ENCODE assay signal across 16 cellular contexts in genomic region chr14:44988694-44989093, GRCh38. TPM values are rescaled to one million over a fixed set of nuclear protein-coding genes. Genes with fewer than 3 reads are reported as not detected.
DNase-seq lines count a peak whose midpoint lies in the region; ATAC-seq, FAIRE-seq and TF ChIP-seq lines count a peak whose summit lies in the region.
"Had no signal": no experiment of that assay in that cellular context is flagged by ENCODE, and none has a peak within 500 bp of the region (broad histone marks: within the 10 kb centered on the region; RNA-seq: fewer than 3 reads in every experiment).

No MANE protein-coding gene starts in this region.

- no peak for FAIRE-seq in HTR-8/SVneo (lab: Jason Lieb, UNC)

- 0 out of 3 replicates have a peak, but pooled peaks cover 2% of the 10 kb centered on the region for H3K36me3 Mint-ChIP-seq in GM23338 (ENCODE audit: low read depth)
- H3K36me3 Mint-ChIP-seq in activated CD4-positive, alpha-beta T cell treated with anti-CD3 and anti-CD28 coated beads, Interleukin-2, amount 10 ng/mL, durations not matched to agents 24 days and 14 days (ENCODE audit: low read depth), result peaks cover 4% of the 10 kb centered on the region

- TF ChIP-seq CTCF in GM23338 (conservative IDR thresholded peaks at IDR 0.05; ENCODE audit: low read depth in 2 of 2) (no peak), left ventricle myocardium inferior (IDR thresholded peaks at IDR 0.05; ENCODE audit: borderline replicate concordance) (no peak), sigmoid colon (IDR thresholded peaks at IDR 0.05) (no peak)

- no peak overlapping the region for H3K4me3 ChIP-seq in GM23338
- H3K4me3 ChIP-seq in left ventricle myocardium inferior, result no peak overlapping the region
- no peak overlapping the region for H3K4me3 ChIP-seq in sigmoid colon
- H3K4me3 ChIP-seq: HAP-1, lower lobe of right lung, PC-9 had no signal

- no peaks in the 10 kb centered on the region for H3K9me3 Mint-ChIP-seq in GM23338
- H3K9me3 Mint-ChIP-seq in activated CD4-positive, alpha-beta T cell treated with anti-CD3 and anti-CD28 coated beads, Interleukin-2, amount 10 ng/mL, durations not matched to agents 24 days and 14 days, result no peaks in the 10 kb centered on the region
- H3K9me3 Mint-ChIP-seq: activated naive CD4-positive, alpha-beta T cell treated with anti-CD3 and anti-CD28 coated beads, Interleukin-2, amount 10 ng/mL, durations not matched to agents 7 days and 5 days had no signal

- H3K4me2 ChIP-seq in GM23338, result no peak overlapping the region
- H3K4me2 ChIP-seq: PC-9 had no signal

- H3K27ac ChIP-seq in GM23338 (ENCODE audit: low read depth), result no peak overlapping the region
- H3K27ac ChIP-seq in left ventricle myocardium inferior (replicated peaks), result peak overlapping the region; percentile 76
- no peak overlapping the region for H3K27ac ChIP-seq in sigmoid colon
- H3K27ac ChIP-seq: lower lobe of right lung, PC-9 had no signal

- no peaks in the 10 kb centered on the region; the same call in 2 of the 3 replicates for H3K4me1 Mint-ChIP-seq in GM23338
- no peaks in the 10 kb centered on the region for H3K4me1 Mint-ChIP-seq in activated CD4-positive, alpha-beta T cell treated with anti-CD3 and anti-CD28 coated beads, Interleukin-2, amount 10 ng/mL, durations not matched to agents 24 days and 14 days
- H3K4me1 Mint-ChIP-seq: activated naive CD4-positive, alpha-beta T cell treated with anti-CD3 and anti-CD28 coated beads, Interleukin-2, amount 10 ng/mL, durations not matched to agents 7 days and 5 days had no signal

- H3K9me3 ChIP-seq in left ventricle myocardium inferior (replicated peaks), result no peaks in the 10 kb centered on the region
- H3K9me3 ChIP-seq in sigmoid colon, result no peaks in the 10 kb centered on the region
- H3K9me3 ChIP-seq: HAP-1, lower lobe of right lung had no signal

- H4K20me1 ChIP-seq in GM23338 (replicated peaks; ENCODE audit: insufficient read depth), result peaks cover 9% of the 10 kb centered on the region; the same call in 1 of the 2 replicates

- no peak overlapping the region for H2AFZ ChIP-seq in GM23338
- H2AFZ ChIP-seq: PC-9 had no signal

- 62 to 85% methylated on average over 2 of the region's 2 CpGs for WGBS in sigmoid colon, 2 donors

- H3K27me3 ChIP-seq in GM23338 (ENCODE audit: insufficient read depth) (no peaks in the 10 kb centered on the region), left ventricle myocardium inferior (ENCODE audit: low read depth) (no peaks in the 10 kb centered on the region), sigmoid colon (no peaks in the 10 kb centered on the region)

- no peak for TF ChIP-seq POLR2A in sigmoid colon (IDR thresholded peaks at IDR 0.05)

- H3K79me2 ChIP-seq in GM23338 (replicated peaks; ENCODE audit: insufficient read depth), result peaks cover 18% of the 10 kb centered on the region; the same call in 1 of the 2 replicates

- ATAC-seq in GM23338 (no peak), GM19023 (IDR thresholded peaks at IDR 0.05; ENCODE audit: unreplicated experiment) (no peak)

- H3K4me1 ChIP-seq in GM23338 (ENCODE audit: insufficient read depth) (no peaks in the 10 kb centered on the region), left ventricle myocardium inferior (peaks cover 26% of the 10 kb centered on the region), sigmoid colon (peaks cover 0 to 4% (median 0%) of the 10 kb centered on the region in 4 donors)
- H3K4me1 ChIP-seq: HAP-1 had no signal

- intact Hi-C loops in left ventricle myocardium inferior (cut with micrococcal nuclease), result no loop called here
- intact Hi-C loops in sigmoid colon (cut with DNase I), result no loop called here
- intact Hi-C loops in activated CD4-positive, alpha-beta T cell treated with anti-CD3 and anti-CD28 coated beads, Interleukin-2, amount 10 ng/mL, durations not matched to agents 24 days and 14 days (cut with micrococcal nuclease), result no loop called here

- no peaks in the 10 kb centered on the region for H3F3A ChIP-seq in GM23338 (replicated peaks; ENCODE audit: low read depth)

- 0 out of 2 replicates have a peak overlapping the region, but pooled peaks have one; percentile 59 for H3K27ac Mint-ChIP-seq in GM23338
- no peak overlapping the region for H3K27ac Mint-ChIP-seq in activated CD4-positive, alpha-beta T cell treated with anti-CD3 and anti-CD28 coated beads, Interleukin-2, amount 10 ng/mL, durations not matched to agents 24 days and 14 days
- H3K27ac Mint-ChIP-seq: activated naive CD4-positive, alpha-beta T cell treated with anti-CD3 and anti-CD28 coated beads, Interleukin-2, amount 10 ng/mL, durations not matched to agents 7 days and 5 days; B cell; IgD-negative memory B cell had no signal

- DNase-seq in GM23338 (ENCODE audit: low spot score), result no peak
- peak; percentile 93 for DNase-seq in NCI-H82 (lab: John Stamatoyannopoulos, UW)
- peak; percentile 43 for DNase-seq in left ventricle myocardium inferior
- DNase-seq in sigmoid colon, result peak; percentile 73
- DNase-seq in HTR-8/SVneo (ENCODE audit: insufficient read length, low spot score), result no peak
- DNase-seq in activated CD4-positive, alpha-beta T cell treated with anti-CD3 and anti-CD28 coated beads, Interleukin-2, amount 10 ng/mL, durations not matched to agents 24 days and 14 days, result no peak
- DNase-seq: activated naive CD4-positive, alpha-beta T cell treated with anti-CD3 and anti-CD28 coated beads, Interleukin-2, amount 10 ng/mL, durations not matched to agents 7 days and 5 days; DMS53; lower lobe of right lung; NCI-H1092; PC-9; SW 1271 had no signal

- no peak for TF ChIP-seq EP300 in sigmoid colon (IDR thresholded peaks at IDR 0.05)

- H3K36me3 ChIP-seq in GM23338 (ENCODE audit: insufficient read depth), result no peaks in the 10 kb centered on the region
- no peaks in the 10 kb centered on the region for H3K36me3 ChIP-seq in left ventricle myocardium inferior
- no peaks in the 10 kb centered on the region for H3K36me3 ChIP-seq in sigmoid colon
- H3K36me3 ChIP-seq: HAP-1, lower lobe of right lung had no signal

- no peaks in the 10 kb centered on the region for H3K27me3 Mint-ChIP-seq in GM23338 (ENCODE audit: insufficient read depth, low read depth, poor library complexity)
- H3K27me3 Mint-ChIP-seq in activated CD4-positive, alpha-beta T cell treated with anti-CD3 and anti-CD28 coated beads, Interleukin-2, amount 10 ng/mL, durations not matched to agents 24 days and 14 days, result no peaks in the 10 kb centered on the region
- H3K27me3 Mint-ChIP-seq: activated naive CD4-positive, alpha-beta T cell treated with anti-CD3 and anti-CD28 coated beads, Interleukin-2, amount 10 ng/mL, durations not matched to agents 7 days and 5 days; B cell; IgD-negative memory B cell had no signal

- H3K9me2 ChIP-seq in GM23338 (ENCODE audit: insufficient read depth), result no peaks in the 10 kb centered on the region

- no peak overlapping the region for H3K4me3 Mint-ChIP-seq in GM23338
- no peak overlapping the region for H3K4me3 Mint-ChIP-seq in activated CD4-positive, alpha-beta T cell treated with anti-CD3 and anti-CD28 coated beads, Interleukin-2, amount 10 ng/mL, durations not matched to agents 24 days and 14 days
- H3K4me3 Mint-ChIP-seq: activated naive CD4-positive, alpha-beta T cell treated with anti-CD3 and anti-CD28 coated beads, Interleukin-2, amount 10 ng/mL, durations not matched to agents 7 days and 5 days; B cell had no signal

TF ChIP-seq in GM23338, 12 proteins besides CTCF, POLR2A, EP300 and RAD21 (continues in another document):
- TF ChIP-seq NANOG (IDR thresholded peaks at IDR 0.05; ENCODE audit: borderline replicate concordance), result no peak
- no peak for TF ChIP-seq REST (IDR thresholded peaks at IDR 0.05; ENCODE audit: unreplicated experiment)
- no peak for TF ChIP-seq CREB1 (CRISPR knock-in tag; IDR thresholded peaks at IDR 0.05; ENCODE audit: low read depth)
- no peak for TF ChIP-seq EZH2phosphoT487 (IDR thresholded peaks at IDR 0.05; ENCODE audit: unreplicated experiment)

RNA-seq across cellular contexts. Expression of gene TOGARAM1, which starts 26.7 kb away (rescaled TPM):
- total RNA-seq in GM23338 (2014; rRNA removed; shearing (Covaris generic)), result 9.8 and 10.8 TPM in 2 replicates
- polyA plus RNA-seq in GM23338 (2016; fragmentation: Nextera tagmentation; extraction: Ambion mirVana) (5.8 and 9.6 TPM in 2 replicates), sigmoid colon (1 to 10 TPM; 2.8 to 4.9 (median 3.0) TPM)
- total RNA-seq in left ventricle myocardium inferior (21.6 TPM), sigmoid colon (10 to 100 TPM; 14.3 to 27.1 (median 19.8) TPM)
- 7.6 and 7.9 TPM in 2 replicates for total RNA-seq in activated CD4-positive, alpha-beta T cell treated with anti-CD3 and anti-CD28 coated beads, Interleukin-2, amount 10 ng/mL, durations not matched to agents 24 days and 14 days

RNA-seq across cellular contexts. Expression of gene KLHL28, which starts 26.9 kb away (rescaled TPM):
- 9.9 and 10.6 TPM in 2 replicates for total RNA-seq in GM23338 (2014; rRNA removed; shearing (Covaris generic))
- polyA plus RNA-seq in GM23338 (2016; fragmentation: Nextera tagmentation; extraction: Ambion mirVana) (5.3 and 7.7 TPM in 2 replicates), sigmoid colon (1 to 10 TPM; 3.0 to 4.0 (median 3.9) TPM)
- total RNA-seq in left ventricle myocardium inferior (10.0 TPM), sigmoid colon (10 to 100 TPM in 2 of 4 donors, 1 to 10 TPM in 2; 9.0 to 16.5 (median 11.3) TPM)
- total RNA-seq in activated CD4-positive, alpha-beta T cell treated with anti-CD3 and anti-CD28 coated beads, Interleukin-2, amount 10 ng/mL, durations not matched to agents 24 days and 14 days, result 14.7 and 14.9 TPM in 2 replicates

Comparison
In these comparisons a context has a peak if more than half of its experiments do, and no peak if none do; other contexts are left out.
1. DNase-seq: peak in NCI-H82 (single experiment), left ventricle myocardium inferior (single experiment) and sigmoid colon (single experiment); none in GM23338 (single experiment), HTR-8/SVneo (single experiment) and activated CD4-positive, alpha-beta T cell treated with anti-CD3 and anti-CD28 coated beads, Interleukin-2, amount 10 ng/mL, durations not matched to agents 24 days and 14 days (single experiment).